28 cellular contexts compared by ENCODE assay signal in genomic region chr9:102506391-102506790, GRCh38.
"Had no signal": no experiment of that assay in that cellular context is flagged by ENCODE, and none has a peak within 500 bp of the region (broad histone marks: within the 10 kb centered on the region; RNA-seq: fewer than 3 reads in every experiment).

No MANE protein-coding gene starts in this region.

- H3K4me3 ChIP-seq: pancreas, prostate gland, right atrium auricular region, right lobe of liver, sigmoid colon, spleen, stomach, thoracic aorta, thyroid gland, transverse colon, upper lobe of right lung, uterus had no signal

- DNase-seq: naive B cell; naive thymus-derived CD8-positive, alpha-beta T cell; nucleus accumbens; pancreas; retina; right lobe of liver; sigmoid colon; small intestine; spleen; stimulated activated CD4-positive, alpha-beta T cell treated with anti-CD3 and anti-CD28 coated beads, Interleukin-12 subunit alpha, Interleukin-12 subunit beta, amount 100 ng/mL, for 4 hours; stimulated activated CD4-positive, alpha-beta T cell treated with anti-CD3 and anti-CD28 coated beads, Interleukin-1b, Interleukin-23, amount 100 ng/mL, for 48 hours; stimulated activated CD4-positive, alpha-beta T cell treated with anti-CD3 and anti-CD28 coated beads, Interleukin-4, amount 100 ng/mL, for 24 hours; stimulated activated naive B cell treated with anti-CD40 and anti-IgM and Interleukin-4, amounts not matched to agents 10 μg/mL and 1 μg/mL and 100 μg/mL, for 72 hours; stimulated activated naive CD4-positive, alpha-beta T cell treated with Interleukin-2 at 50 U/mL for 16 hours; stomach; thyroid gland; transverse colon; upper lobe of right lung; uterus had no signal

- H3K4me1 ChIP-seq: pancreas, prostate gland, right atrium auricular region, right lobe of liver, sigmoid colon, spleen, stomach, thyroid gland, transverse colon, upper lobe of right lung, uterus had no signal

- H3K36me3 Mint-ChIP-seq: naive B cell; naive thymus-derived CD8-positive, alpha-beta T cell; stimulated activated effector memory CD8-positive, alpha-beta T cell treated with anti-CD3 and anti-CD28 coated beads, Interleukin-12 subunit alpha, Interleukin-12 subunit beta, amount 100 ng/mL, for 72 hours; stimulated activated naive B cell treated with anti-CD40 and anti-IgM and Interleukin-4, amounts not matched to agents 10 μg/mL and 1 μg/mL and 100 μg/mL, for 72 hours; type B pancreatic cell had no signal

- H3K9me3 Mint-ChIP-seq: neural crest cell; stimulated activated naive B cell treated with anti-CD40 and anti-IgM and Interleukin-4, amounts not matched to agents 10 μg/mL and 1 μg/mL and 100 μg/mL, for 72 hours; stimulated activated naive CD8-positive, alpha-beta T cell treated with anti-CD3 and anti-CD28 coated beads, Interleukin-15, Interleukin-2, amounts not matched to agents 100 ng/mL and 50 ng/mL, for 24 hours; type B pancreatic cell had no signal

- H3K27me3 ChIP-seq: neutrophil, pancreas, right atrium auricular region, right lobe of liver, sigmoid colon, spleen, stomach, thyroid gland, transverse colon, upper lobe of right lung, uterus had no signal

- H3K4me1 Mint-ChIP-seq: naive B cell; naive thymus-derived CD8-positive, alpha-beta T cell; neural crest cell; stimulated activated effector memory CD8-positive, alpha-beta T cell treated with anti-CD3 and anti-CD28 coated beads, Interleukin-12 subunit alpha, Interleukin-12 subunit beta, amount 100 ng/mL, for 72 hours; stimulated activated naive B cell treated with anti-CD40 and anti-IgM and Interleukin-4, amounts not matched to agents 10 μg/mL and 1 μg/mL and 100 μg/mL, for 72 hours had no signal

- H3K4me3 Mint-ChIP-seq: naive B cell; naive thymus-derived CD8-positive, alpha-beta T cell; natural killer cell treated with Interleukin-12 subunit alpha and Interleukin-12 subunit beta and Interleukin-15 and Interleukin-18, amount 100 ng/mL, for 72 hours; neural crest cell; stimulated activated effector memory CD8-positive, alpha-beta T cell treated with anti-CD3 and anti-CD28 coated beads, Interleukin-12 subunit alpha, Interleukin-12 subunit beta, amount 100 ng/mL, for 72 hours; stimulated activated naive B cell treated with anti-CD40 and anti-IgM and Interleukin-4, amounts not matched to agents 10 μg/mL and 1 μg/mL and 100 μg/mL, for 72 hours; stimulated activated naive CD8-positive, alpha-beta T cell treated with anti-CD3 and anti-CD28 coated beads, Interleukin-15, Interleukin-2, amounts not matched to agents 100 ng/mL and 50 ng/mL, for 24 hours; type B pancreatic cell had no signal

- H3K27me3 Mint-ChIP-seq: naive B cell; natural killer cell treated with Interleukin-12 subunit alpha and Interleukin-12 subunit beta and Interleukin-15 and Interleukin-18, amount 100 ng/mL, for 72 hours; stimulated activated naive B cell treated with anti-CD40 and anti-IgM and Interleukin-4, amounts not matched to agents 10 μg/mL and 1 μg/mL and 100 μg/mL, for 72 hours; stimulated activated naive CD8-positive, alpha-beta T cell treated with anti-CD3 and anti-CD28 coated beads, Interleukin-15, Interleukin-2, amounts not matched to agents 100 ng/mL and 50 ng/mL, for 24 hours; type B pancreatic cell had no signal

- H3K27ac Mint-ChIP-seq: naive B cell; naive thymus-derived CD8-positive, alpha-beta T cell; natural killer cell treated with Interleukin-12 subunit alpha and Interleukin-12 subunit beta and Interleukin-15 and Interleukin-18, amount 100 ng/mL, for 72 hours; stimulated activated effector memory CD8-positive, alpha-beta T cell treated with anti-CD3 and anti-CD28 coated beads, Interleukin-12 subunit alpha, Interleukin-12 subunit beta, amount 100 ng/mL, for 72 hours; stimulated activated naive B cell treated with anti-CD40 and anti-IgM and Interleukin-4, amounts not matched to agents 10 μg/mL and 1 μg/mL and 100 μg/mL, for 72 hours; stimulated activated naive CD8-positive, alpha-beta T cell treated with anti-CD3 and anti-CD28 coated beads, Interleukin-15, Interleukin-2, amounts not matched to agents 100 ng/mL and 50 ng/mL, for 24 hours; type B pancreatic cell had no signal

- H3K36me3 ChIP-seq: neutrophil, pancreas, prostate gland, right atrium auricular region, right lobe of liver, sigmoid colon, spleen, stomach, thoracic aorta, thyroid gland, transverse colon, upper lobe of right lung, uterus had no signal

- H3K27ac ChIP-seq: neutrophil, pancreas, prostate gland, right atrium auricular region, right lobe of liver, sigmoid colon, spleen, stomach, thoracic aorta, thyroid gland, transverse colon, upper lobe of right lung, uterus had no signal

- H3K9me3 ChIP-seq: neutrophil, pancreas, prostate gland, right atrium auricular region, right lobe of liver, sigmoid colon, stomach, thoracic aorta, thyroid gland, transverse colon, upper lobe of right lung, uterus had no signal
